In the genomic region with DNA sequence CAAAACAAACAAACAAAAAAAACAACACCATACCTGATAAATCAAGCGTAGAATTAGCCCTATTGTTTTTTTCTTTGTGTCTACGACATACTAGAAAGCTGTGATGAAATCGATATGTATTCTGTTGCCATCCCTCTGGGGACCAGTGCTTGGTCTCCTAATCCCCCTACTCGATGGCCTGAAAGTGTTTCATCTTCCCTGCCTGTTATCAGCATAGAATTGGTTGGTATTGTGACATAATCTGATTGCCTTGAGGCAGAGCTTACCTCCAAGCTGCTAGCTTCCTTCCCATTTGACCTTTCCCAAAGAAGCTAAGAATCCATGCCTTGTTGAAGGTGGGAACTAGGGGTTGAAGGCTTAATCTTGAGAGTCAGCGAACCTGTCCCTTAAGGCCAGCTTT, we compare ENCODE assay signal across 22 cellular contexts. TPM values are rescaled to one million over a fixed set of nuclear protein-coding genes. Genes with fewer than 3 reads are reported as not detected.
DNase-seq lines count a peak whose midpoint lies in the region; ATAC-seq and TF ChIP-seq lines count a peak whose summit lies in the region.
"Had no signal": no experiment of that assay in that cellular context is flagged by ENCODE, and none has a peak within 500 bp of the region (broad histone marks: within the 10 kb centered on the region; RNA-seq: fewer than 3 reads in every experiment).

No MANE protein-coding gene starts in this region.

- no peak overlapping the region for H3K27ac ChIP-seq in hepatocyte
- H3K27ac ChIP-seq: PC-9, SJCRH30 had no signal

- no peaks in the 10 kb centered on the region for H3K9me3 ChIP-seq in hepatocyte (ENCODE audit: low read depth)
- H3K9me3 ChIP-seq: esophagus squamous epithelium, SJCRH30 had no signal

- peak overlapping the region; percentile 80 for H3K27ac Mint-ChIP-seq in stimulated activated naive CD8-positive, alpha-beta T cell treated with anti-CD3 and anti-CD28 coated beads, Interleukin-15, Interleukin-2, amounts not matched to agents 100 ng/mL and 50 ng/mL, for 24 hours
- H3K27ac Mint-ChIP-seq in activated T-helper 17 cell treated with anti-CD3 and anti-CD28 coated beads, Interleukin-2, amount 50 U/mL, for 72 hours, result peak overlapping the region; percentile 30
- peak overlapping the region in 8 of 10 donors; percentile 43 to 96 (median 73) for H3K27ac Mint-ChIP-seq in naive thymus-derived CD8-positive, alpha-beta T cell
- H3K27ac Mint-ChIP-seq: GM23338, nephron progenitor cell had no signal

- no peak for DNase-seq in stimulated activated naive CD8-positive, alpha-beta T cell treated with anti-CD3 and anti-CD28 coated beads, Interleukin-15, Interleukin-2, amounts not matched to agents 100 U/mL and 50 U/mL, for 24 hours
- DNase-seq in naive thymus-derived CD8-positive, alpha-beta T cell, result no peak
- DNase-seq in hepatocyte (ENCODE audit: low spot score), result no peak
- DNase-seq: activated CD4-positive, CD25-positive, alpha-beta regulatory T cell; DMS 273 treated with DMSO at 0.1 percent for 48 hours; esophagus squamous epithelium; MV-4-11; NCI-H2029 treated with DMSO at 0.1 percent for 48 hours; NCI-H69; nephron progenitor cell; PC-9; retina; SJCRH30 had no signal

- 88% methylated on average over 5 of the region's 5 CpGs for WGBS in hepatocyte (ENCODE audit: low lambda C conversion rate, missing lambda C conversion rate)

- TF ChIP-seq CTCF in hepatocyte (IDR thresholded peaks at IDR 0.05; ENCODE audit: poor library complexity), result no peak

- H2AFZ ChIP-seq in hepatocyte, result no peak overlapping the region
- H2AFZ ChIP-seq: GM23338, PC-9 had no signal

- no peaks in the 10 kb centered on the region for H3K27me3 ChIP-seq in hepatocyte
- H3K27me3 ChIP-seq: cardiac muscle cell, esophagus squamous epithelium, SJCRH30 had no signal

- H3K9me3 Mint-ChIP-seq in stimulated activated naive CD8-positive, alpha-beta T cell treated with anti-CD3 and anti-CD28 coated beads, Interleukin-15, Interleukin-2, amounts not matched to agents 100 ng/mL and 50 ng/mL, for 24 hours, result no peaks in the 10 kb centered on the region
- no peaks in the 10 kb centered on the region for H3K9me3 Mint-ChIP-seq in activated T-helper 17 cell treated with anti-CD3 and anti-CD28 coated beads, Interleukin-2, amount 50 U/mL, for 72 hours
- H3K9me3 Mint-ChIP-seq in naive thymus-derived CD8-positive, alpha-beta T cell, result no peaks in the 10 kb centered on the region
- H3K9me3 Mint-ChIP-seq: activated naive CD4-positive, alpha-beta T cell treated with anti-CD3 and anti-CD28 coated beads, Interleukin-2, amount 50 U/mL, for 72 hours; GM23338; nephron progenitor cell had no signal

- peaks cover 100% of the 10 kb centered on the region for H3K79me2 ChIP-seq in hepatocyte

- POLR2A ChIA-PET in naive thymus-derived CD8-positive, alpha-beta T cell (lab: Charles Lee), result interaction anchor here (0.6 to 7.1 kb wide), 8 partner anchors 8 to 192 kb away, joined by 3 to 67 read pairs (median 4); a partner anchor contains a TSS

- peaks cover 95% of the 10 kb centered on the region for H3K4me1 Mint-ChIP-seq in stimulated activated naive CD8-positive, alpha-beta T cell treated with anti-CD3 and anti-CD28 coated beads, Interleukin-15, Interleukin-2, amounts not matched to agents 100 ng/mL and 50 ng/mL, for 24 hours (ENCODE audit: low read depth)
- H3K4me1 Mint-ChIP-seq in activated T-helper 17 cell treated with anti-CD3 and anti-CD28 coated beads, Interleukin-2, amount 50 U/mL, for 72 hours, result peaks cover 51% of the 10 kb centered on the region
- H3K4me1 Mint-ChIP-seq in naive thymus-derived CD8-positive, alpha-beta T cell, result peaks cover 36 to 93% (median 83%) of the 10 kb centered on the region in 4 donors

- H3K36me3 Mint-ChIP-seq in stimulated activated naive CD8-positive, alpha-beta T cell treated with anti-CD3 and anti-CD28 coated beads, Interleukin-15, Interleukin-2, amounts not matched to agents 100 ng/mL and 50 ng/mL, for 24 hours (ENCODE audit: low read depth), result peaks cover 76% of the 10 kb centered on the region
- H3K36me3 Mint-ChIP-seq in activated T-helper 17 cell treated with anti-CD3 and anti-CD28 coated beads, Interleukin-2, amount 50 U/mL, for 72 hours (ENCODE audit: low read depth), result peaks cover 92% of the 10 kb centered on the region
- H3K36me3 Mint-ChIP-seq in naive thymus-derived CD8-positive, alpha-beta T cell, result peaks cover 0 to 75% (median 12%) of the 10 kb centered on the region in 3 donors

- H3K4me2 ChIP-seq in hepatocyte, result no peak overlapping the region
- H3K4me2 ChIP-seq: GM23338, PC-9 had no signal

- H3K36me3 ChIP-seq in hepatocyte (replicated peaks; ENCODE audit: insufficient read depth, low read depth), result no peaks in the 10 kb centered on the region

- no peak overlapping the region for H3K4me3 ChIP-seq in hepatocyte
- H3K4me3 ChIP-seq: cardiac muscle cell, esophagus squamous epithelium, GM23338, lung, PC-9, SJCRH30 had no signal

- no peak overlapping the region for H3K4me3 Mint-ChIP-seq in stimulated activated naive CD8-positive, alpha-beta T cell treated with anti-CD3 and anti-CD28 coated beads, Interleukin-15, Interleukin-2, amounts not matched to agents 100 ng/mL and 50 ng/mL, for 24 hours
- H3K4me3 Mint-ChIP-seq in activated T-helper 17 cell treated with anti-CD3 and anti-CD28 coated beads, Interleukin-2, amount 50 U/mL, for 72 hours, result no peak overlapping the region
- peak overlapping the region in 3 of 10 donors; percentile 14 to 61 (median 41) for H3K4me3 Mint-ChIP-seq in naive thymus-derived CD8-positive, alpha-beta T cell
- H3K4me3 Mint-ChIP-seq: GM23338, nephron progenitor cell had no signal

- peaks cover 75% of the 10 kb centered on the region for H4K20me1 ChIP-seq in hepatocyte (ENCODE audit: insufficient read depth, poor library complexity, severe bottlenecking)

- no peaks in the 10 kb centered on the region for H3K9me2 ChIP-seq in hepatocyte (replicated peaks; ENCODE audit: insufficient read depth)

- no peaks in the 10 kb centered on the region for H3K4me1 ChIP-seq in hepatocyte (ENCODE audit: insufficient read depth)

- H3K27me3 Mint-ChIP-seq in stimulated activated naive CD8-positive, alpha-beta T cell treated with anti-CD3 and anti-CD28 coated beads, Interleukin-15, Interleukin-2, amounts not matched to agents 100 ng/mL and 50 ng/mL, for 24 hours, result no peaks in the 10 kb centered on the region
- H3K27me3 Mint-ChIP-seq in activated T-helper 17 cell treated with anti-CD3 and anti-CD28 coated beads, Interleukin-2, amount 50 U/mL, for 72 hours, result no peaks in the 10 kb centered on the region
- H3K27me3 Mint-ChIP-seq in naive thymus-derived CD8-positive, alpha-beta T cell, result no peaks in the 10 kb centered on the region

- no peak for ATAC-seq in stimulated activated naive CD8-positive, alpha-beta T cell treated with anti-CD3 and anti-CD28 coated beads, Interleukin-15, Interleukin-2, amounts not matched to agents 100 U/mL and 50 U/mL, for 24 hours
- ATAC-seq in activated T-helper 17 cell treated with anti-CD3 and anti-CD28 coated beads, Interleukin-2, amount 50 U/mL, for 72 hours (replicated peaks), result no peak
- ATAC-seq in naive thymus-derived CD8-positive, alpha-beta T cell, result no peak
- ATAC-seq in HG02981 (IDR thresholded peaks at IDR 0.05; ENCODE audit: unreplicated experiment), result no peak
- no peak for ATAC-seq in HG03196 (IDR thresholded peaks at IDR 0.05; ENCODE audit: unreplicated experiment)
- no peak for ATAC-seq in HG02678 (IDR thresholded peaks at IDR 0.05; ENCODE audit: unreplicated experiment)
- ATAC-seq: activated naive CD4-positive, alpha-beta T cell treated with anti-CD3 and anti-CD28 coated beads, Interleukin-2, amount 50 U/mL, for 72 hours; GM23338 had no signal

RNA-seq across cellular contexts. Expression of a gene that starts 40.7 kb away (rescaled TPM):
- 10 to 100 TPM; 14.0 to 18.1 TPM for total RNA-seq in activated T-helper 17 cell treated with anti-CD3 and anti-CD28 coated beads, Interleukin-2, amount 50 U/mL, for 72 hours
- 10 to 100 TPM; 25.2 to 27.2 TPM for total RNA-seq in naive thymus-derived CD8-positive, alpha-beta T cell
- 10 to 100 TPM in 1 of 3 donors, 1 to 10 TPM in 2; 8.2 to 14.4 (median 9.6) TPM for polyA plus RNA-seq in naive thymus-derived CD8-positive, alpha-beta T cell
- total RNA-seq in hepatocyte, result 22.0 and 35.5 TPM in 2 replicates
- 19.1 and 21.2 TPM in 2 replicates for polyA plus RNA-seq in hepatocyte

RNA-seq across cellular contexts. Expression of a gene that starts 51.2 kb away (rescaled TPM):
- total RNA-seq in activated T-helper 17 cell treated with anti-CD3 and anti-CD28 coated beads, Interleukin-2, amount 50 U/mL, for 72 hours, result 10 to 100 TPM; 72.5 to 83.4 TPM
- total RNA-seq in naive thymus-derived CD8-positive, alpha-beta T cell, result 100 to 1,000 TPM; 123 TPM
- polyA plus RNA-seq in naive thymus-derived CD8-positive, alpha-beta T cell, result 10 to 100 TPM; 21.2 to 32.0 (median 28.9) TPM
- 32.3 and 35.8 TPM in 2 replicates for total RNA-seq in hepatocyte
- polyA plus RNA-seq in hepatocyte, result 26.6 and 27.9 TPM in 2 replicates

Comparison
In these comparisons a context has a peak if more than half of its experiments do, and no peak if none do; other contexts are left out.
1. H3K27ac Mint-ChIP-seq: peak in every context shown above with its lines; median percentile 80 in stimulated activated naive CD8-positive, alpha-beta T cell treated with anti-CD3 and anti-CD28 coated beads, Interleukin-15, Interleukin-2, amounts not matched to agents 100 ng/mL and 50 ng/mL, for 24 hours; 73 in naive thymus-derived CD8-positive, alpha-beta T cell; 30 in activated T-helper 17 cell treated with anti-CD3 and anti-CD28 coated beads, Interleukin-2, amount 50 U/mL, for 72 hours.